Comparison of ENCODE assay signal across 1 cellular context in the genomic region with DNA sequence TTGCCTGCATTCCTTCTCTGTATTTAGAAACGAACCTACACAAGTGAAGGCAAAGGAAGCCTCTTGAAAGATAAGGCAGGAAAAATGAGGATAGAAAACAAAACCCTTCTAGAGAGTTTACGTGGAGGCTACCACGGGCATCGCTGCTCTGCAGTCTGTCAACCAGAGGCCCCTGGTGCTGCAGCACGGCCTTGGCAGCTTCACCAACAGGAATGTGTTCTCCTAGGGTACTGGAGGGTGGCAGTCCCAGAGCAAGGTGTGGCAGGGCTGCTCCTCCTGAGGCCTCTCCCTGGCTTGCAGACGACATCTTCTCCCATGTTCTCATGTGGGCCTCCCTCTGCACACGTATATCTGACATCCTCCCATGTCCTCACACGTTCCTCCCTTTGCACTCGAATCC.
TF ChIP-seq lines count a peak whose summit lies in the region.

No MANE protein-coding gene starts in this region.

TF ChIP-seq in H1, 55 proteins besides CTCF, POLR2A, EP300 and RAD21:
- no peak for TF ChIP-seq RNF2 (IDR thresholded peaks at IDR 0.05; ENCODE audit: borderline replicate concordance, low read depth, low read length, missing control alignments, poor library complexity, severe bottlenecking)
- TF ChIP-seq HDAC2 (IDR thresholded peaks at IDR 0.05; ENCODE audit: borderline replicate concordance in 1 of 2, low read depth in 2 of 2, low read length in 2 of 2): no peak
- TF ChIP-seq CEBPB (IDR thresholded peaks at IDR 0.05; ENCODE audit: low read depth, low read length): no peak
